ENCODE assay signal across 6 cellular contexts in genomic region chr19:48713041-48713863, GRCh38. TPM values are rescaled to one million over a fixed set of nuclear protein-coding genes. Genes with fewer than 3 reads are reported as not detected.
A peak's percentile ranks its signal among the peaks of the same experiment; 100 is the strongest.
DNase-seq lines count a peak whose midpoint lies in the region; ATAC-seq and TF ChIP-seq lines count a peak whose summit lies in the region.

No MANE protein-coding gene starts in this region.

- H3K27ac ChIP-seq in SK-N-SH (ENCODE audit: low read depth in 2 of 2, low read length in 1 of 2) (peak overlapping the region in 1 of 2 experiments; percentile 66; a peak in 1 of 4 replicates), iPS-20b (ENCODE audit: low read length) (no peak overlapping the region)

- H3K4me1 ChIP-seq in SK-N-SH (ENCODE audit: control insufficient read depth in 1 of 2, insufficient read depth in 2 of 2, low read depth in 1 of 2, low read length in 1 of 2) (peaks cover 8 to 30% of the 10 kb centered on the region in 2 experiments; a peak in 2 of 4 replicates), iPS-20b (ENCODE audit: insufficient read depth, low read length) (peaks cover 13% of the 10 kb centered on the region; the same call in 1 of the 2 replicates)

- ATAC-seq in GM18505 (IDR thresholded peaks at IDR 0.05; ENCODE audit: unreplicated experiment) = no peak
- ATAC-seq in GM19324 (IDR thresholded peaks at IDR 0.05; ENCODE audit: low FRiP score, unreplicated experiment) = no peak

- H3K4me3 ChIP-seq in SK-N-SH (ENCODE audit: low read depth in 2 of 2, low read length in 1 of 2) (peak overlapping the region; percentile 75 to 100), iPS-20b (ENCODE audit: low read length) (peak overlapping the region; percentile 87)

- TF ChIP-seq CTCF in GM12872 (IDR thresholded peaks at IDR 0.05; ENCODE audit: insufficient read depth, low read depth, low read length) = peak; percentile 31; the same call in 1 of the 3 replicates
- peak; percentile 30 for TF ChIP-seq CTCF in SK-N-SH (IDR thresholded peaks at IDR 0.05)
- no peak for TF ChIP-seq CTCF in GM10248 (IDR thresholded peaks at IDR 0.05; ENCODE audit: control extremely low read depth, extremely low read depth, low read depth, missing control alignments)

- H3F3A ChIP-seq in SK-N-SH (replicated peaks; ENCODE audit: insufficient read depth) = peaks cover 4% of the 10 kb centered on the region

- no peak for TF ChIP-seq RAD21 in SK-N-SH (IDR thresholded peaks at IDR 0.05; ENCODE audit: low read length)

- H2AFZ ChIP-seq in SK-N-SH (ENCODE audit: low read depth) = peak overlapping the region; percentile 97

- H3K9me3 ChIP-seq in SK-N-SH (no peaks in the 10 kb centered on the region), iPS-20b (ENCODE audit: insufficient read depth, low read depth, low read length) (no peaks in the 10 kb centered on the region)

- no peaks in the 10 kb centered on the region for H3K27me3 ChIP-seq in SK-N-SH (ENCODE audit: insufficient read depth)
- H3K27me3 ChIP-seq in iPS-20b (ENCODE audit: insufficient read depth, low read length) = no peaks in the 10 kb centered on the region

- peaks cover 17% of the 10 kb centered on the region for H3K79me2 ChIP-seq in SK-N-SH (ENCODE audit: insufficient read depth)

- DNase-seq in SK-N-SH (peak; percentile 59), GM10248 (ENCODE audit: extremely low spot score) (no peak)

- H4K20me1 ChIP-seq in SK-N-SH (ENCODE audit: insufficient read depth) = no peaks in the 10 kb centered on the region

- no peaks in the 10 kb centered on the region for H3K9me2 ChIP-seq in SK-N-SH

- no peaks in the 10 kb centered on the region for H3K36me3 ChIP-seq in SK-N-SH (replicated peaks in 1 of 2; ENCODE audit: control insufficient read depth in 1 of 2, insufficient read depth in 2 of 2, low read length in 1 of 2)
- H3K36me3 ChIP-seq in iPS-20b (ENCODE audit: insufficient read depth, low read depth, low read length) = no peaks in the 10 kb centered on the region

- H3K4me2 ChIP-seq in SK-N-SH = peak overlapping the region; percentile 98

- peak overlapping the region; percentile 80 for H3K9ac ChIP-seq in SK-N-SH
- peak overlapping the region; percentile 63; the same call in 1 of the 2 replicates for H3K9ac ChIP-seq in iPS-20b (ENCODE audit: low read depth, low read length)

- no peak for TF ChIP-seq EP300 in SK-N-SH (IDR thresholded peaks at IDR 0.05; ENCODE audit: borderline replicate concordance in 1 of 2, low read depth in 1 of 2, low read length in 1 of 2)

- TF ChIP-seq POLR2A in GM18505 (IDR thresholded peaks at IDR 0.05; ENCODE audit: borderline replicate concordance, extremely low read depth, insufficient read depth, insufficient read length) = no peak

- WGBS in SK-N-SH (ENCODE audit: low lambda C conversion rate) = 28% methylated on average over 19 of the region's 25 CpGs

- POLR2A ChIA-PET in SK-N-SH (lab: Yijun Ruan, JAX) = interaction anchor here (0.8 to 1.0 kb wide), 2 partner anchors 25 to 1999 kb away, joined by 3 to 4 read pairs; no protein-coding TSS in a partner anchor
- POLR2A ChIA-PET in GM10248 (lab: Yijun Ruan, JAX) = interaction anchor here (0.6 to 1.2 kb wide), 2 partner anchors 159 to 220 kb away, joined by 3 to 4 read pairs; partner anchors contain the start of gene PPP1R15A

- CTCF ChIA-PET in SK-N-SH (lab: Yijun Ruan, JAX) (interaction anchor here (0.7 to 4.5 kb wide), 8 partner anchors 9 to 129 kb away, joined by 3 to 30 read pairs (median 6); partner anchors contain the start of genes CA11 and HSD17B14), GM10248 (lab: Yijun Ruan, JAX) (interaction anchor here (1.0 to 5.1 kb wide), 7 partner anchors 10 to 442 kb away, joined by 3 to 22 read pairs (median 3); partner anchors contain the start of genes CA11 and HRC)

TF ChIP-seq in SK-N-SH, 30 proteins besides CTCF, POLR2A, EP300 and RAD21:
- TF ChIP-seq JUND (IDR thresholded peaks at IDR 0.05) (no peak), MAX (IDR thresholded peaks at IDR 0.05; ENCODE audit: low read depth) (no peak), GABPA (IDR thresholded peaks at IDR 0.05; ENCODE audit: low read depth) (0 out of 2 replicates have a peak, but pooled peaks have one; percentile 4), IRF3 (IDR thresholded peaks at IDR 0.05; ENCODE audit: low read depth, low read length) (no peak), ZBTB33 (IDR thresholded peaks at IDR 0.05; ENCODE audit: borderline replicate concordance, low read depth) (no peak), NRF1 (IDR thresholded peaks at IDR 0.05; ENCODE audit: low read depth, low read length) (no peak), CHD2 (IDR thresholded peaks at IDR 0.05; ENCODE audit: low read length, partially characterized antibody) (no peak)

RNA-seq across cellular contexts. Expression of gene MAMSTR, which starts 6.3 kb away (rescaled TPM):
- polyA plus RNA-seq in SK-N-SH (2012; rRNA removed) = 0.70 and 1.1 TPM in 2 replicates
- 0.33 and 0.63 TPM in 2 replicates for polyA plus RNA-seq in SK-N-SH (2012; cell fraction: cytosol; rRNA removed)
- polyA plus RNA-seq in SK-N-SH (2012; cell fraction: nucleus; rRNA removed) = 3.2 and 3.4 TPM in 2 replicates

RNA-seq across cellular contexts. Expression of gene FUT2, which starts 17.5 kb away (rescaled TPM):
- not detected in 2 replicates for polyA plus RNA-seq in SK-N-SH (2012; rRNA removed)
- polyA plus RNA-seq in SK-N-SH (2012; cell fraction: cytosol; rRNA removed) = not detected in 2 replicates
- polyA plus RNA-seq in SK-N-SH (2012; cell fraction: nucleus; rRNA removed) = not detected in 2 replicates

RNA-seq across cellular contexts. Expression of gene RASIP1, which starts 27.2 kb away (rescaled TPM):
- 0.36 and 0.41 TPM in 2 replicates for polyA plus RNA-seq in SK-N-SH (2012; rRNA removed)
- 0.24 TPM in 2 replicates for polyA plus RNA-seq in SK-N-SH (2012; cell fraction: cytosol; rRNA removed)
- polyA plus RNA-seq in SK-N-SH (2012; cell fraction: nucleus; rRNA removed) = 0.42 and 0.55 TPM in 2 replicates

RNA-seq across cellular contexts. Expression of gene IZUMO1, which starts 33.5 kb away (rescaled TPM):
- 0.03 TPM in 2 replicates for polyA plus RNA-seq in SK-N-SH (2012; rRNA removed)
- 0.01 TPM in 1 of 2 replicates, not detected in the other for polyA plus RNA-seq in SK-N-SH (2012; cell fraction: cytosol; rRNA removed)
- polyA plus RNA-seq in SK-N-SH (2012; cell fraction: nucleus; rRNA removed) = 0.07 TPM in 1 of 2 replicates, not detected in the other

RNA-seq across cellular contexts. Expression of gene FUT1, which starts 39.2 kb away (rescaled TPM):
- polyA plus RNA-seq in SK-N-SH (2012; rRNA removed) = 0.03 and 0.08 TPM in 2 replicates
- 0.07 and 0.12 TPM in 2 replicates for polyA plus RNA-seq in SK-N-SH (2012; cell fraction: cytosol; rRNA removed)
- polyA plus RNA-seq in SK-N-SH (2012; cell fraction: nucleus; rRNA removed) = 0.04 and 0.07 TPM in 2 replicates
